18 cellular contexts compared by ENCODE assay signal in the genomic region with DNA sequence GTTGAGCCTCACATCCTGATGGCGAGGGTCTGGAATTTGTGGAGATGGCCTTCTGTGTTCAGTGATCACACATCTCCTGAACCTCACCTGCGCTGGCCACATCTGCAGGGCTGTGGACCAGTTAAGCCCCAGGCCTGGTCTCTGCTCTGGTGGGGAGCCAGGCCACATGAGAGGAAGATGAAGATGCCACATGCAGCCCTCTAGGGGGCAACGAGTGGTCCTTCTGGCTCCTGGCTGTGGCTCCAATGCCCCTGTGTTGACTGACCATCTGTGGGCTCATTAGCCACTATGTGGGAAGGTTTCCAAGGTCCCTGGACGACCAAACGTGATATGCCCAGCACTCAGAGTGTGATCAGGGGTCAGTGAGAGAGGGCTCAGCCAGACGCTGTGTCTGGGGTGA.
A peak's percentile ranks its signal among the peaks of the same experiment; 100 is the strongest.
DNase-seq lines count a peak whose midpoint lies in the region; ATAC-seq, FAIRE-seq and TF ChIP-seq lines count a peak whose summit lies in the region.
"Had no signal": no experiment of that assay in that cellular context is flagged by ENCODE, and none has a peak within 500 bp of the region (broad histone marks: within the 10 kb centered on the region; RNA-seq: fewer than 3 reads in every experiment).

No MANE protein-coding gene starts in this region.

- BruUV-seq in OCI-LY7 (replicated peaks; lab: Mats Ljungman, UMichigan) = no TSS peak

- peak; percentile 27 for FAIRE-seq in urothelium cell line (lab: Jason Lieb, UNC)
- FAIRE-seq: GM12891, GM19239, H1 had no signal

- H3K27ac ChIP-seq in OCI-LY7 (ENCODE audit: low read depth, low read length, poor library complexity, severe bottlenecking) = no peak overlapping the region
- H3K27ac ChIP-seq: 22Rv1; BLaER1 treated with 17β-estradiol and CSF1 and Interleukin-3, amounts not matched to agents 10 nM and 100 nM had no signal

- H3K9me3 ChIP-seq in OCI-LY7 (ENCODE audit: low read length) = no peaks in the 10 kb centered on the region
- H3K9me3 ChIP-seq: BLaER1 treated with 17β-estradiol and CSF1 and Interleukin-3, amounts not matched to agents 10 nM and 100 nM had no signal

- H3K4me2 ChIP-seq in OCI-LY7 (ENCODE audit: low read length) = no peak overlapping the region

- no peak for ATAC-seq in GM18870 (IDR thresholded peaks at IDR 0.05; ENCODE audit: unreplicated experiment)

- H3K4me1 ChIP-seq in OCI-LY7 (ENCODE audit: insufficient read depth, low read length, poor library complexity, severe bottlenecking) = no peaks in the 10 kb centered on the region

- CTCF ChIA-PET in OCI-LY7 (lab: Charles Lee; ENCODE audit: unreplicated experiment) = no interaction called here

- H3K36me3 ChIP-seq in OCI-LY7 (ENCODE audit: insufficient read depth, low read length) = no peaks in the 10 kb centered on the region
- H3K36me3 ChIP-seq: BLaER1 treated with 17β-estradiol and CSF1 and Interleukin-3, amounts not matched to agents 10 nM and 100 nM had no signal

- 0 out of 2 replicates have a peak, but pooled peaks have one; percentile 11 for TF ChIP-seq CTCF in OCI-LY7 (conservative IDR thresholded peaks at IDR 0.05; ENCODE audit: low read length)

- no peaks in the 10 kb centered on the region for H4K20me1 ChIP-seq in OCI-LY7 (ENCODE audit: insufficient read depth, low read length)
- H4K20me1 ChIP-seq: BLaER1 treated with 17β-estradiol and CSF1 and Interleukin-3, amounts not matched to agents 10 nM and 100 nM had no signal

- intact Hi-C loops in OCI-LY7 (cut with micrococcal nuclease; ENCODE audit: unreplicated experiment) = no loop called here

- POLR2A ChIA-PET in OCI-LY7 (lab: Charles Lee) = no interaction called here

- no peaks in the 10 kb centered on the region for H3K79me2 ChIP-seq in OCI-LY7 (ENCODE audit: insufficient read depth, low read depth, low read length)

- peak; percentile 2 for DNase-seq in NCI-H82 (lab: John Stamatoyannopoulos, UW)
- no peak for DNase-seq in NCI-H82 treated with DMSO at 0.1 percent for 48 hours (lab: John Stamatoyannopoulos, UW; ENCODE audit: unreplicated experiment)
- DNase-seq in OCI-LY7 (ENCODE audit: low spot score) = no peak
- peak; percentile 47 for DNase-seq in myocyte (ENCODE audit: low read depth)
- DNase-seq in urothelium cell line (ENCODE audit: low spot score) = no peak
- DNase-seq in activated CD4-positive, alpha-beta T cell treated with anti-CD3 and anti-CD28 coated beads for 1 hour = no peak
- no peak for DNase-seq in AG20443 (ENCODE audit: low spot score)
- DNase-seq: AML-193; Calu3; CD4-positive, alpha-beta T cell; DMS 273 treated with DMSO at 0.1 percent for 48 hours; HCEC 1CT had no signal

- H3K4me3 ChIP-seq in OCI-LY7 (ENCODE audit: low read depth, low read length, poor library complexity, severe bottlenecking) = no peak overlapping the region
- H3K4me3 ChIP-seq: BLaER1 treated with 17β-estradiol and CSF1 and Interleukin-3, amounts not matched to agents 10 nM and 100 nM had no signal

- H3K9me2 ChIP-seq in OCI-LY7 (ENCODE audit: insufficient read depth, low read length) = no peaks in the 10 kb centered on the region

- H2AFZ ChIP-seq in OCI-LY7 (ENCODE audit: low read length) = no peak overlapping the region

Comparison
In these comparisons a context has a peak if more than half of its experiments do, and no peak if none do; other contexts are left out.
1. DNase-seq: peak in NCI-H82 (single experiment) and myocyte (single experiment); none in NCI-H82 treated with DMSO at 0.1 percent for 48 hours (single experiment), OCI-LY7 (single experiment), urothelium cell line (single experiment), activated CD4-positive, alpha-beta T cell treated with anti-CD3 and anti-CD28 coated beads for 1 hour (single experiment) and AG20443 (single experiment).